1 cellular context compared by ENCODE assay signal in the genomic region with DNA sequence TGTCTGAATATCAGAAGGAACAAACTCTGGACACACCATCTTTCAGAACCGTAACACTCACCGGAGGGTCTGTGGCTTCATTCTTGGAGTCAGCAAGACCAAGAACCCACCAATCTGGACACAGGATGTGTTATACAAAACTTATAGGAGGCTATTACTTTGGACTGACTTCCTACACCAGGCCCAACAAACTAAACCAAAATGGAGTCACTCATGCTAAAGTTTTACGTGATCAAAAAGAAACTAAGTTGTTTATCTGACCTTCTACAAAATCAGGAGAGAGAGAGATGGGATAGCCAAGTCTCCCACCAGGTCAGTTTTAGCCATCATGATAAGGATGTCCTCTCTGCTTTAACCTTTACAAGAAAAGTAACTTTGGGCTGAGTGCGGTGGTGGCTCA.
TF ChIP-seq lines count a peak whose summit lies in the region.

No MANE protein-coding gene starts in this region.

TF ChIP-seq in K562, 482 proteins besides CTCF, POLR2A, EP300 and RAD21 (continued from another document):
- TF ChIP-seq NFE2L1 (tag; IDR thresholded peaks at IDR 0.05; ENCODE audit: borderline replicate concordance, low read depth) = peak; percentile 25; the same call in 1 of the 2 replicates
- peak; percentile 79 for TF ChIP-seq HDAC8 (tag; IDR thresholded peaks at IDR 0.05)
- peak; percentile 39; the same call in 1 of the 2 replicates for TF ChIP-seq ZNF766 (CRISPR knock-in tag; conservative IDR thresholded peaks at IDR 0.05)
- TF ChIP-seq, protein P1, sequence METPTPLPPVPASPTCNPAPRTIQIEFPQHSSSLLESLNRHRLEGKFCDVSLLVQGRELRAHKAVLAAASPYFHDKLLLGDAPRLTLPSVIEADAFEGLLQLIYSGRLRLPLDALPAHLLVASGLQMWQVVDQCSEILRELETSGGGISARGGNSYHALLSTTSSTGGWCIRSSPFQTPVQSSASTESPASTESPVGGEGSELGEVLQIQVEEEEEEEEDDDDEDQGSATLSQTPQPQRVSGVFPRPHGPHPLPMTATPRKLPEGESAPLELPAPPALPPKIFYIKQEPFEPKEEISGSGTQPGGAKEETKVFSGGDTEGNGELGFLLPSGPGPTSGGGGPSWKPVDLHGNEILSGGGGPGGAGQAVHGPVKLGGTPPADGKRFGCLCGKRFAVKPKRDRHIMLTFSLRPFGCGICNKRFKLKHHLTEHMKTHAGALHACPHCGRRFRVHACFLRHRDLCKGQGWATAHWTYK (CRISPR knock-in tag; IDR thresholded peaks at IDR 0.05) = peak; percentile 63; the same call in 1 of the 2 replicates
- peak; percentile 93 for TF ChIP-seq DMBX1 (CRISPR knock-in tag; IDR thresholded peaks at IDR 0.05; ENCODE audit: borderline replicate concordance)
- TF ChIP-seq, protein P2, sequence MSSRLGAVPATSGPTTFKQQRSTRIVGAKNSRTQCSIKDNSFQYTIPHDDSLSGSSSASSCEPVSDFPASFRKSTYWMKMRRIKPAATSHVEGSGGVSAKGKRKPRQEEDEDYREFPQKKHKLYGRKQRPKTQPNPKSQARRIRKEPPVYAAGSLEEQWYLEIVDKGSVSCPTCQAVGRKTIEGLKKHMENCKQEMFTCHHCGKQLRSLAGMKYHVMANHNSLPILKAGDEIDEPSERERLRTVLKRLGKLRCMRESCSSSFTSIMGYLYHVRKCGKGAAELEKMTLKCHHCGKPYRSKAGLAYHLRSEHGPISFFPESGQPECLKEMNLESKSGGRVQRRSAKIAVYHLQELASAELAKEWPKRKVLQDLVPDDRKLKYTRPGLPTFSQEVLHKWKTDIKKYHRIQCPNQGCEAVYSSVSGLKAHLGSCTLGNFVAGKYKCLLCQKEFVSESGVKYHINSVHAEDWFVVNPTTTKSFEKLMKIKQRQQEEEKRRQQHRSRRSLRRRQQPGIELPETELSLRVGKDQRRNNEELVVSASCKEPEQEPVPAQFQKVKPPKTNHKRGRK (tag; IDR thresholded peaks at IDR 0.05) = no peak
TF ChIP-seq in K562: peak in this region for 37.
